8 cellular contexts compared by ENCODE assay signal in genomic region chr9:126705311-126705766, GRCh38.
DNase-seq lines count a peak whose midpoint lies in the region; ATAC-seq and TF ChIP-seq lines count a peak whose summit lies in the region.

No MANE protein-coding gene starts in this region.

- H3K4me3 ChIP-seq in neutrophil (ENCODE audit: low read depth in 1 of 2, low read length in 1 of 2) (no peak overlapping the region), subcutaneous abdominal adipose tissue (ENCODE audit: low read depth in 1 of 5, low read length in 5 of 5) (peak overlapping the region in 3 of 5 donors; percentile 33 to 58 (median 54))

- DNase-seq in ELF-1 (ENCODE audit: low read depth, low spot score): peak; percentile 84
- peak; percentile 89 for DNase-seq in HuH-7.5 (ENCODE audit: low spot score)
- peak; percentile 85 for DNase-seq in RKO (ENCODE audit: low spot score)
- peak; percentile 74 to 77 for DNase-seq in activated T-helper 1 cell treated with anti-CD3 and anti-CD28 coated beads, Interleukin-2, amount 50 U/mL, for 16 hours (ENCODE audit: low read depth in 1 of 2, low spot score in 1 of 2)
- peak; percentile 52 for DNase-seq in fibroblast of peridontal ligament (ENCODE audit: extremely low read depth)

- H3K27me3 ChIP-seq in neutrophil (peaks cover 81% of the 10 kb centered on the region), subcutaneous abdominal adipose tissue (ENCODE audit: control insufficient read depth in 5 of 5, insufficient read depth in 4 of 5, low read length in 5 of 5) (peaks cover 18 to 55% (median 50%) of the 10 kb centered on the region in 5 donors)

- peak; percentile 69 for TF ChIP-seq CTCF in neutrophil (IDR thresholded peaks at IDR 0.05)

- ATAC-seq in GM19035 (IDR thresholded peaks at IDR 0.05; ENCODE audit: unreplicated experiment): no peak

- H3K9ac ChIP-seq in subcutaneous abdominal adipose tissue (ENCODE audit: low read length in 5 of 5): no peak overlapping the region

- peaks cover 3 to 4% of the 10 kb centered on the region in 2 experiments for H3K4me1 ChIP-seq in neutrophil (ENCODE audit: control insufficient read depth in 1 of 2, insufficient read depth in 1 of 2, low read depth in 1 of 2, low read length in 1 of 2)
- H3K4me1 ChIP-seq in subcutaneous abdominal adipose tissue (ENCODE audit: control insufficient read depth in 5 of 5, insufficient read depth in 5 of 5, low read length in 5 of 5): peaks cover 0 to 14% (median 6%) of the 10 kb centered on the region in 5 donors

- H3K36me3 ChIP-seq in neutrophil: no peaks in the 10 kb centered on the region
- H3K36me3 ChIP-seq in subcutaneous abdominal adipose tissue (ENCODE audit: control insufficient read depth in 5 of 5, insufficient read depth in 5 of 5, low read length in 5 of 5): no peaks in the 10 kb centered on the region

- H3K9me3 ChIP-seq in neutrophil (no peaks in the 10 kb centered on the region), subcutaneous abdominal adipose tissue (ENCODE audit: control insufficient read depth in 5 of 5, low read length in 5 of 5) (no peaks in the 10 kb centered on the region)

- no peak overlapping the region for H3K27ac ChIP-seq in neutrophil
- no peak overlapping the region for H3K27ac ChIP-seq in subcutaneous abdominal adipose tissue (ENCODE audit: low read depth, low read length)

Comparison
In these comparisons a context has a peak if more than half of its experiments do, and no peak if none do; other contexts are left out.
1. H3K4me3 ChIP-seq: peak in subcutaneous abdominal adipose tissue (3 of 5); none in neutrophil (0 of 2).
2. Peak in every context shown above with its lines, with median percentiles within 50 percentile points of each other: DNase-seq.